8 cellular contexts compared by ENCODE assay signal in the genomic region with DNA sequence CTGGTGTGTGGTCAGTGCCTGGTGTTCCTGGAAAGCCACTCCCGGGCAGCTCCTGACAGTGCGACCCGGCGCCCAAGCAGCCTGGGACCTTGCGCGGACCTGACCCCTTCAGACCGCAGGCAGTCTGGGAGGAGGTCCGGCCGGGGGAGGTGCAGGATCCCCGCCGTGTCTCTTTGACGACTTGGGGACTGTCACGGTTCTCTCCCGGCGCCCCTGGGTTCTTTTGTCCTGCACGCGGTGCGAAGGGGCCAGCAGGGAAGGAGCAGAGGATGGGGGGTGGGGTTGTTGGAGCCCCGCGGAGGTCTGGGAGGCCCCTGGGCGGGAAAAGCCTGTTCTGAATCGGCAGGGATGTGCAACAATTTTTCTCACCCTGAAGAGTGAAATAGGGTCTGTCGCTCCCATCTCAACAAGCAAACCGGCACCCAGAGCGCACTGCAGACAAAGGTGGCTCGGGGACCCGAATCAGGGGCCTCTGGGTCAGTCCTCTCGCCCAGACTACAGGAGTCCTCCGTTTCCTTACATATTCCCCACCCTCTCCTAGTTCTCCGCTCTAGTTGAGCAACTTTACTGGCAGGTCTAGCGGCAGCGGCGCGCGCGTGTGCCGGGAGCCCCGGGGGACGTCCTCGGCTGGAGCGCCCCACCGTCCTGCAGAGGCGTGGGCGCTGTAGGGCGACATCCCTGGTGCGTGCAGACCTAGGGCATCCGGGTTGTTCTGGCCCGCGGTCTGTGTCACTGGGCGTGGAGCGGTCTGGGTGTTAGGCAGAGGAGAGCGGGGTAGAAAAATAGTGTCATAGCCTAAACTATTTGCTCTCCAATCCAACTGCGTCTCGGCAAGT. TPM values are rescaled to one million over a fixed set of nuclear protein-coding genes. Genes with fewer than 3 reads are reported as not detected.
A peak's percentile ranks its signal among the peaks of the same experiment; 100 is the strongest.
DNase-seq lines count a peak whose midpoint lies in the region; ATAC-seq and TF ChIP-seq lines count a peak whose summit lies in the region.

No MANE protein-coding gene starts in this region.

- peak; percentile 50 for ATAC-seq in HG02642 (IDR thresholded peaks at IDR 0.05; ENCODE audit: poor library complexity, unreplicated experiment)
- peak; percentile 79 for ATAC-seq in stimulated activated effector memory CD8-positive, alpha-beta T cell treated with anti-CD3 and anti-CD28 coated beads, Interleukin-12 subunit alpha, Interleukin-12 subunit beta, amount 100 ng/mL, for 72 hours

- H3K27ac Mint-ChIP-seq in activated naive CD4-positive, alpha-beta T cell treated with anti-CD3 and anti-CD28 coated beads for 36 hours, result no peak overlapping the region
- H3K27ac Mint-ChIP-seq in brain, result peak overlapping the region; percentile 94 to 98 (median 95)
- peak overlapping the region; percentile 12 for H3K27ac Mint-ChIP-seq in stimulated activated effector memory CD8-positive, alpha-beta T cell treated with anti-CD3 and anti-CD28 coated beads, Interleukin-12 subunit alpha, Interleukin-12 subunit beta, amount 100 ng/mL, for 72 hours

- peak; percentile 30 for DNase-seq in activated naive CD4-positive, alpha-beta T cell treated with anti-CD3 and anti-CD28 coated beads for 36 hours
- DNase-seq in activated naive CD4-positive, alpha-beta T cell (lab: John Stamatoyannopoulos, UW), result no peak
- DNase-seq in NCI-H774 (lab: John Stamatoyannopoulos, UW) (peak; percentile 55), islet precursor cell (peak; percentile 82)
- DNase-seq in stimulated activated effector memory CD8-positive, alpha-beta T cell treated with anti-CD3 and anti-CD28 coated beads, Interleukin-12 subunit alpha, Interleukin-12 subunit beta, amount 100 ng/mL, for 72 hours (ENCODE audit: low spot score in 2 of 2), result peak; percentile 3 to 49
- no peak for DNase-seq in stimulated activated CD4-positive, alpha-beta T cell treated with anti-CD3 and anti-CD28 coated beads, Interleukin-2, amount 100 ng/mL, for 48 hours

- H3K4me1 Mint-ChIP-seq in activated naive CD4-positive, alpha-beta T cell treated with anti-CD3 and anti-CD28 coated beads for 36 hours (ENCODE audit: low read depth), result peaks cover 36% of the 10 kb centered on the region
- H3K4me1 Mint-ChIP-seq in brain, result peaks cover 59% of the 10 kb centered on the region
- H3K4me1 Mint-ChIP-seq in stimulated activated effector memory CD8-positive, alpha-beta T cell treated with anti-CD3 and anti-CD28 coated beads, Interleukin-12 subunit alpha, Interleukin-12 subunit beta, amount 100 ng/mL, for 72 hours, result peaks cover 28% of the 10 kb centered on the region

- intact Hi-C loops in activated naive CD4-positive, alpha-beta T cell treated with anti-CD3 and anti-CD28 coated beads for 36 hours (cut with micrococcal nuclease), result loop anchor here (1.0 to 5.0 kb wide), 6 partner anchors 42 to 1120 kb away; a partner anchor contains a TSS

- H3K9me3 Mint-ChIP-seq in activated naive CD4-positive, alpha-beta T cell treated with anti-CD3 and anti-CD28 coated beads for 36 hours, result no peaks in the 10 kb centered on the region
- no peaks in the 10 kb centered on the region for H3K9me3 Mint-ChIP-seq in brain
- no peaks in the 10 kb centered on the region for H3K9me3 Mint-ChIP-seq in stimulated activated effector memory CD8-positive, alpha-beta T cell treated with anti-CD3 and anti-CD28 coated beads, Interleukin-12 subunit alpha, Interleukin-12 subunit beta, amount 100 ng/mL, for 72 hours

- no peak for TF ChIP-seq CTCF in brain (conservative IDR thresholded peaks at IDR 0.05)

- peak overlapping the region; percentile 76 for H3K4me3 Mint-ChIP-seq in activated naive CD4-positive, alpha-beta T cell treated with anti-CD3 and anti-CD28 coated beads for 36 hours
- peak overlapping the region; percentile 90 to 96 (median 92) for H3K4me3 Mint-ChIP-seq in brain
- peak overlapping the region; percentile 79 for H3K4me3 Mint-ChIP-seq in stimulated activated effector memory CD8-positive, alpha-beta T cell treated with anti-CD3 and anti-CD28 coated beads, Interleukin-12 subunit alpha, Interleukin-12 subunit beta, amount 100 ng/mL, for 72 hours

- CTCF ChIA-PET in activated naive CD4-positive, alpha-beta T cell treated with anti-CD3 and anti-CD28 coated beads for 36 hours (lab: Charles Lee), result interaction anchor here (0.7 to 0.8 kb wide), 3 partner anchors 9 to 84 kb away, joined by 3 to 5 read pairs (median 3); no protein-coding TSS in a partner anchor

- H3K27me3 Mint-ChIP-seq in activated naive CD4-positive, alpha-beta T cell treated with anti-CD3 and anti-CD28 coated beads for 36 hours (ENCODE audit: low read depth), result peaks cover 83% of the 10 kb centered on the region
- H3K27me3 Mint-ChIP-seq in brain, result peaks cover 28% of the 10 kb centered on the region

- H3K36me3 Mint-ChIP-seq in activated naive CD4-positive, alpha-beta T cell treated with anti-CD3 and anti-CD28 coated beads for 36 hours (ENCODE audit: low read depth), result no peaks in the 10 kb centered on the region
- peaks cover 8% of the 10 kb centered on the region for H3K36me3 Mint-ChIP-seq in brain
- no peaks in the 10 kb centered on the region for H3K36me3 Mint-ChIP-seq in stimulated activated effector memory CD8-positive, alpha-beta T cell treated with anti-CD3 and anti-CD28 coated beads, Interleukin-12 subunit alpha, Interleukin-12 subunit beta, amount 100 ng/mL, for 72 hours

RNA-seq across cellular contexts. Expression of a gene that starts 1.2 kb away (rescaled TPM):
- total RNA-seq in activated naive CD4-positive, alpha-beta T cell treated with anti-CD3 and anti-CD28 coated beads for 36 hours, result not detected
- polyA plus RNA-seq in brain (ENCODE audit: insufficient read depth, low read depth, low replicate concordance), result 7.3 TPM

Comparison
In these comparisons a context has a peak if more than half of its experiments do, and no peak if none do; other contexts are left out.
1. DNase-seq: peak in activated naive CD4-positive, alpha-beta T cell treated with anti-CD3 and anti-CD28 coated beads for 36 hours (single experiment), NCI-H774 (single experiment), islet precursor cell (single experiment) and stimulated activated effector memory CD8-positive, alpha-beta T cell treated with anti-CD3 and anti-CD28 coated beads, Interleukin-12 subunit alpha, Interleukin-12 subunit beta, amount 100 ng/mL, for 72 hours (2 of 2); none in activated naive CD4-positive, alpha-beta T cell (0 of 4) and stimulated activated CD4-positive, alpha-beta T cell treated with anti-CD3 and anti-CD28 coated beads, Interleukin-2, amount 100 ng/mL, for 48 hours (0 of 2).
2. Peak in every context shown above with its lines, with median percentiles within 50 percentile points of each other: H3K4me3 Mint-ChIP-seq.